9 cellular contexts compared by ENCODE assay signal in the genomic region with DNA sequence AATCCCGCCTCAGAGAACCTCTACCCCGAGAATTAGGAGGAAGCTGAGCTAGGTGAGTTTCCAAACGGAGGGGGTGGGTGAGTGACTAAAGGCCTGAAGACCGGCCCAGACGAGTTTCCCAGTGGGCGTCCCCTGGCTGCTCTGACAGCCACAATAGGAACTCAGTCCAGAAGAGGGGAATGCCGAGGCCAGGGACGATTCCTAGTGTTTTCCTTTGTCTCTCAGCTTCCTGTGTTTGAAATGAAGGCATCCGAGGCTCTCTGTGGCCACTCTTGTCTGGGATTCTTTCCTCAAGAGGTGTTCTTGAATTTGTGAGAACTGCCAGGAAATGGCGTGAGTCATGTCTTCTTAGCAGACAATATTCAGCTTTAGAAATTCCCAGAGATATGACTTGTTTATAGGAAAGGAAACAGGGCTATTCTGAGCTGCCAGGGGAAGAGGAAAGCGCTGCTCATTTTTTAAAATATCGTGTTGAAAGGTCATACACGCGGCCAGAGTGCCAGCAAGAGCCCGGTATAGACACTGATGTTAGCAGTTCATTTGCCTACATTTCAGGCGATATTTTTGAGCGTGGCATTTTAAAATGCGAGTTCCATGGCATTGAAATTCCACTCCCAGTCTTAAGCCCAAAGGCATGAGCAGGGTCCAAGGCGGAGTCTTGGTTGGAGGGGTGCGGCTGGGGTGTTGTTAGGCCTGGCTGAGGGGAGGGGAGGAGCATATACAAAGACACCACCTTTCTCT.
A peak's percentile ranks its signal among the peaks of the same experiment; 100 is the strongest.
DNase-seq lines count a peak whose midpoint lies in the region; ATAC-seq lines count a peak whose summit lies in the region.
"Had no signal": no experiment of that assay in that cellular context is flagged by ENCODE, and none has a peak within 500 bp of the region (broad histone marks: within the 10 kb centered on the region; RNA-seq: fewer than 3 reads in every experiment).

No MANE protein-coding gene starts in this region.

- H3K4me2 ChIP-seq in neuronal stem cell (ENCODE audit: insufficient read depth, low read length, poor library complexity, severe bottlenecking): peak overlapping the region; percentile 40

- no peaks in the 10 kb centered on the region for H3K36me3 ChIP-seq in neuronal stem cell (replicated peaks in 1 of 2; ENCODE audit: control insufficient read depth in 2 of 2, insufficient read depth in 2 of 2, low read length in 2 of 2)
- H3K36me3 ChIP-seq: BLaER1 treated with 17β-estradiol and CSF1 and Interleukin-3, amounts not matched to agents 10 nM and 100 nM had no signal

- H3K9me3 ChIP-seq in neuronal stem cell (replicated peaks in 1 of 2; ENCODE audit: control insufficient read depth in 2 of 2, insufficient read depth in 1 of 2, low read depth in 1 of 2, low read length in 2 of 2): no peaks in the 10 kb centered on the region
- H3K9me3 ChIP-seq: BLaER1 treated with 17β-estradiol and CSF1 and Interleukin-3, amounts not matched to agents 10 nM and 100 nM had no signal

- peak overlapping the region; percentile 73 for H2AFZ ChIP-seq in neuronal stem cell (ENCODE audit: low read length)

- no peaks in the 10 kb centered on the region for H3K79me1 ChIP-seq in neuronal stem cell (ENCODE audit: low read depth, low read length)

- H2AK5ac ChIP-seq in neuronal stem cell (ENCODE audit: low read depth, low read length): no peak overlapping the region

- H3K4ac ChIP-seq in neuronal stem cell (ENCODE audit: low read length): no peak overlapping the region

- no peak overlapping the region for H3K9ac ChIP-seq in neuronal stem cell (ENCODE audit: low read depth, low read length, poor library complexity)

- H4K91ac ChIP-seq in neuronal stem cell (ENCODE audit: low read depth, low read length, poor library complexity): no peak overlapping the region

- no peak overlapping the region for H3K27ac ChIP-seq in neuronal stem cell (replicated peaks; ENCODE audit: low read length)

- peak; percentile 18 for ATAC-seq in HG03378 (IDR thresholded peaks at IDR 0.05; ENCODE audit: unreplicated experiment)
- no peak for ATAC-seq in HG03457 (IDR thresholded peaks at IDR 0.05; ENCODE audit: unreplicated experiment)

- H3K4me1 ChIP-seq in neuronal stem cell (ENCODE audit: control insufficient read depth in 2 of 2, insufficient read depth in 1 of 2, low read depth in 1 of 2, low read length in 2 of 2): peaks cover 10 to 45% of the 10 kb centered on the region in 2 donors

- DNase-seq in NCI-H2196 (lab: John Stamatoyannopoulos, UW; ENCODE audit: unreplicated experiment) (peak; percentile 35), NCI-H2196 treated with DMSO at 0.1 percent for 48 hours (lab: John Stamatoyannopoulos, UW; ENCODE audit: unreplicated experiment) (no peak), fibroblast of peridontal ligament (ENCODE audit: extremely low read depth) (peak; percentile 94), neuronal stem cell (ENCODE audit: low spot score) (peak; percentile 71), superior temporal gyrus (ENCODE audit: extremely low spot score) (no peak)
- DNase-seq in activated CD4-positive, alpha-beta T cell treated with anti-CD3 and anti-CD28 coated beads, Interleukin-2, amount 50 U/mL, for 48 hours: peak; percentile 61 to 74

- no peak overlapping the region for H2BK15ac ChIP-seq in neuronal stem cell (ENCODE audit: low read length)

- H2BK120ac ChIP-seq in neuronal stem cell (ENCODE audit: low read depth, low read length): no peak overlapping the region

- no CpG with 5 or more reads among the region's 20 CpGs for WGBS in neuronal stem cell (ENCODE audit: extremely low coverage in 2 of 2, insufficient read length in 2 of 2, insufficient replicate concordance in 1 of 2), 2 donors

- no peak overlapping the region for H4K8ac ChIP-seq in neuronal stem cell (ENCODE audit: low read depth, low read length)

- no peak overlapping the region for H3K18ac ChIP-seq in neuronal stem cell (ENCODE audit: low read length)

- no peak overlapping the region for H3K23ac ChIP-seq in neuronal stem cell (ENCODE audit: low read depth, low read length, poor library complexity)

- no peak overlapping the region for H2BK5ac ChIP-seq in neuronal stem cell (ENCODE audit: low read length)

- H3K27me3 ChIP-seq in neuronal stem cell (ENCODE audit: control insufficient read depth in 3 of 3, insufficient read depth in 3 of 3, low read depth in 1 of 3, low read length in 3 of 3): no peaks in the 10 kb centered on the region
- H3K27me3 ChIP-seq: BLaER1 treated with 17β-estradiol and CSF1 and Interleukin-3, amounts not matched to agents 10 nM and 100 nM had no signal

- H3K4me3 ChIP-seq in neuronal stem cell (ENCODE audit: low read length in 2 of 2): peak overlapping the region in 1 of 2 donors; percentile 31
- H3K4me3 ChIP-seq: BLaER1 treated with 17β-estradiol and CSF1 and Interleukin-3, amounts not matched to agents 10 nM and 100 nM had no signal

- H3K14ac ChIP-seq in neuronal stem cell (ENCODE audit: low read length): no peak overlapping the region

- H2BK12ac ChIP-seq in neuronal stem cell (ENCODE audit: low read length): no peak overlapping the region

Comparison
In these comparisons a context has a peak if more than half of its experiments do, and no peak if none do; other contexts are left out.
1. DNase-seq: peak in NCI-H2196 (single experiment), activated CD4-positive, alpha-beta T cell treated with anti-CD3 and anti-CD28 coated beads, Interleukin-2, amount 50 U/mL, for 48 hours (2 of 2), fibroblast of peridontal ligament (single experiment) and neuronal stem cell (single experiment); none in NCI-H2196 treated with DMSO at 0.1 percent for 48 hours (single experiment) and superior temporal gyrus (single experiment).